ENCODE assay signal across 19 cellular contexts in genomic region chr2:119490653-119491195, GRCh38. TPM values are rescaled to one million over a fixed set of nuclear protein-coding genes. Genes with fewer than 3 reads are reported as not detected.
DNase-seq lines count a peak whose midpoint lies in the region; ATAC-seq, FAIRE-seq and TF ChIP-seq lines count a peak whose summit lies in the region.
"Had no signal": no experiment of that assay in that cellular context is flagged by ENCODE, and none has a peak within 500 bp of the region (broad histone marks: within the 10 kb centered on the region; RNA-seq: fewer than 3 reads in every experiment).

No MANE protein-coding gene starts in this region.

- H3K27me3 ChIP-seq in SJSA1 (replicated peaks) (no peaks in the 10 kb centered on the region), pancreas (no peaks in the 10 kb centered on the region)
- H3K27me3 ChIP-seq: testis had no signal

- FAIRE-seq in kidney (lab: Jason Lieb, UNC), result no peak
- no peak for FAIRE-seq in pancreas (lab: Jason Lieb, UNC)

- H3K4me3 ChIP-seq in SJSA1 (no peak overlapping the region), kidney (ENCODE audit: low read length in 2 of 2) (no peak overlapping the region), pancreas (no peak overlapping the region)
- H3K4me3 ChIP-seq: testis had no signal

- DNase-seq in H4 (ENCODE audit: low spot score) (peak; percentile 36), SJSA1 (ENCODE audit: low read depth in 1 of 2, low spot score in 2 of 2) (no peak), kidney (no peak), pancreas (no peak), EL (no peak), NCI-H2171 treated with DMSO at 0.1 percent for 48 hours (lab: John Stamatoyannopoulos, UW) (no peak)
- DNase-seq in stimulated activated CD4-positive, alpha-beta T cell treated with anti-CD3 and anti-CD28 coated beads, Interleukin-2, amount 100 ng/mL, for 24 hours, result no peak
- DNase-seq: activated CD4-positive, alpha-beta T cell treated with anti-CD3 and anti-CD28 coated beads for 4 hours; activated naive CD4-positive, alpha-beta T cell treated with anti-CD3 and anti-CD28 coated beads for 36 hours; AML-193; NCI-H1092 treated with DMSO at 0.1 percent for 48 hours; NCI-H748 treated with DMSO at 0.1 percent for 48 hours; stimulated activated CD4-positive, alpha-beta T cell treated with anti-CD3 and anti-CD28 coated beads, Interleukin-4, amount 100 ng/mL, for 1 hour; testis had no signal

- H3K27ac ChIP-seq in SJSA1 (peak overlapping the region; percentile 82; the same call in 1 of the 2 replicates), kidney (ENCODE audit: low read depth in 2 of 2, low read length in 2 of 2) (peak overlapping the region; percentile 43 to 70), pancreas (peak overlapping the region; percentile 55 to 95 (median 78))
- H3K27ac ChIP-seq: testis had no signal

- H3K9me3 ChIP-seq in SJSA1 (replicated peaks), result no peaks in the 10 kb centered on the region
- no peaks in the 10 kb centered on the region for H3K9me3 ChIP-seq in kidney (ENCODE audit: control insufficient read depth in 1 of 2, low read length in 2 of 2)
- no peaks in the 10 kb centered on the region for H3K9me3 ChIP-seq in pancreas
- H3K9me3 ChIP-seq: testis had no signal

- intact Hi-C loops in kidney (cut with DNase I), result no loop called here
- intact Hi-C loops in pancreas (cut with DNase I), result no loop called here

- H3K36me3 ChIP-seq in SJSA1 (no peaks in the 10 kb centered on the region), kidney (ENCODE audit: control insufficient read depth in 1 of 2, insufficient read depth in 2 of 2, low read length in 2 of 2) (no peaks in the 10 kb centered on the region), pancreas (no peaks in the 10 kb centered on the region)

- peak overlapping the region in 1 of 2 donors; percentile 15 for H3K9ac ChIP-seq in kidney (ENCODE audit: low read length in 2 of 2)

- 69 to 73% methylated on average over 7 of the region's 7 CpGs for WGBS in pancreas, 2 donors

- peaks cover 36% of the 10 kb centered on the region for H3K4me1 ChIP-seq in SJSA1 (replicated peaks)
- H3K4me1 ChIP-seq in kidney (ENCODE audit: control insufficient read depth in 1 of 2, insufficient read depth in 1 of 2, low read depth in 1 of 2, low read length in 2 of 2), result peaks cover 40 to 49% of the 10 kb centered on the region in 2 donors
- H3K4me1 ChIP-seq in pancreas, result peaks cover 39 to 65% (median 61%) of the 10 kb centered on the region in 3 donors
- H3K4me1 ChIP-seq: testis had no signal

- TF ChIP-seq CTCF in kidney (IDR thresholded peaks at IDR 0.05; ENCODE audit: borderline replicate concordance, extremely low read depth, insufficient read depth), result no peak
- no peak for TF ChIP-seq CTCF in pancreas (IDR thresholded peaks at IDR 0.05)

- ATAC-seq in pancreas (no peak), HG03280 (IDR thresholded peaks at IDR 0.05; ENCODE audit: unreplicated experiment) (no peak)

RNA-seq across cellular contexts. Expression of gene SCTR, which starts 33.6 kb away (rescaled TPM):
- total RNA-seq in H4 (2014; rRNA removed; shearing (Covaris generic)), result not detected in 2 replicates
- total RNA-seq in SJSA1 (2014; rRNA removed; shearing (Covaris generic)), result not detected in 2 replicates
- total RNA-seq in kidney (15.9 TPM), pancreas (10 to 100 TPM; 31.9 to 93.8 (median 69.0) TPM)
- polyA plus RNA-seq in kidney (ENCODE audit: insufficient read depth, low read depth, low replicate concordance) (7.3 TPM), pancreas (1,000 to 10,000 TPM; 1,078 to 1,263 TPM)
- total RNA-seq: activated naive CD4-positive, alpha-beta T cell treated with anti-CD3 and anti-CD28 coated beads for 36 hours; dermis microvascular lymphatic vessel endothelial cell; G401; mononuclear cell; skeletal muscle tissue had no signal

RNA-seq across cellular contexts. Expression of gene CFAP221, which starts 53.5 kb away (rescaled TPM):
- 1.0 TPM in 1 of 2 replicates, not detected in the other for total RNA-seq in H4 (2014; rRNA removed; shearing (Covaris generic))
- not detected in 2 replicates for total RNA-seq in SJSA1 (2014; rRNA removed; shearing (Covaris generic))
- total RNA-seq in kidney (58.7 TPM), pancreas (10 to 100 TPM; 10.1 to 24.3 (median 14.1) TPM)
- polyA plus RNA-seq in kidney (ENCODE audit: insufficient read depth, low read depth, low replicate concordance) (15.9 TPM), pancreas (10 to 100 TPM; 13.6 to 25.3 TPM)
- total RNA-seq: activated naive CD4-positive, alpha-beta T cell treated with anti-CD3 and anti-CD28 coated beads for 36 hours; dermis microvascular lymphatic vessel endothelial cell had no signal

RNA-seq across cellular contexts. Expression of gene TMEM37, which starts 59.1 kb away (rescaled TPM):
- 1.5 and 1.9 TPM in 2 replicates for total RNA-seq in H4 (2014; rRNA removed; shearing (Covaris generic))
- total RNA-seq in SJSA1 (2014; rRNA removed; shearing (Covaris generic)), result not detected in 2 replicates
- 59.4 TPM for total RNA-seq in kidney
- polyA plus RNA-seq in kidney (ENCODE audit: insufficient read depth, low read depth, low replicate concordance), result 221 TPM
- 10 to 100 TPM in 4 of 6 donors, 1 to 10 TPM in 2; 5.2 to 11.2 (median 10.2) TPM for total RNA-seq in pancreas
- polyA plus RNA-seq in pancreas, result 10 to 100 TPM; 10.3 to 25.3 TPM
- total RNA-seq: activated naive CD4-positive, alpha-beta T cell treated with anti-CD3 and anti-CD28 coated beads for 36 hours; mononuclear cell had no signal

Comparison
In these comparisons a context has a peak if more than half of its experiments do, and no peak if none do; other contexts are left out.
1. RNA of gene SCTR, which starts 33.6 kb away (total RNA-seq): 31.9 to 93.8 TPM in pancreas and 15.9 TPM in kidney (single experiment); not detected in H4 and not detected in SJSA1; every median in the first group is over 10 times any median in the second.
2. Peak in every context shown above with its lines, with median percentiles within 50 percentile points of each other: H3K27ac ChIP-seq.